Comparison of ENCODE assay signal across 1 cellular context in the genomic region with DNA sequence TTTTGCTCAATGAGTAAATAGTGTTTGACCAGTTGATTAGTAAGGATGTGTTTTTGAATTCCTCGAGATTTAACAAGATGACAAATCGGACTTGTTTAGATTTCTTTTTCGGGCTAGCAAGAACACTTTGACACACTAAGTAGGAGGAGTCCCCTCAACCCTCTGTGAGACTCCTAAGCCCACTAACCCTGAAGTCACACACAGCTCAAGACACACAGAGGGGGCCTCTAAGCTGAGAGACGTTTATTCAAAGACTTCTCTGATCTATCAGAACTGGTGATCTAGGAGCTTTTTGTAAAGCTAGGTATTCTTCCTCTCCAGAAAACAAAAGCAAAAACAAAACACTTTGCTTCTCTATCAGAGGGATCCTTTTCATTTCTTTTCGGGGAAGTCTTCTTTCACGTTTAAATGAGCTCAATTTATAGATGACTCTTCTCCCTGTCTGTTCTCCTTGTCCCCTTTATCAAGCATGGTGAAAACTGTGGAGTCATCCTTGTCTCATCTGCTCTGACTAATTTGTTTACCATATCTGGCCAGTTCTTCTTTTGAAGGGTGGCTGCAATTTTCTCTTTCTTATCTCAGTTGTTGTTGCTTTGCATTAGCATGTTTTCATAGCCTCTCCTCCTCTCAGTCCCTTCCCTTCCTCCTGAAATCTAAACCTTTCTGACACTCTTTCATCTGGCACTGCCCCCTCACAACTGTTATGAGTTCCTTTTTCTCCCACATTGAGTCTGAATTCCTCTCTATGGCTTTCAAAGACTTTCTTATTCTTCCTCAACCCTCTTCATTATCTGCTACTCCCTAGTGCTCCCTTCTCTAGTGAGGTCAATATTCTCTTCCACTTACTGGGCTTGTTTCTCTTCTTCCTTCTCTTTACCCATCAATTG.
TF ChIP-seq lines count a peak whose summit lies in the region.

No MANE protein-coding gene starts in this region.

TF ChIP-seq in K562, 482 proteins besides CTCF, POLR2A, EP300 and RAD21 (continued from another document and continues in another):
- TF ChIP-seq TSHZ1 (CRISPR knock-in tag; IDR thresholded peaks at IDR 0.05), result no peak
- TF ChIP-seq, protein P1, sequence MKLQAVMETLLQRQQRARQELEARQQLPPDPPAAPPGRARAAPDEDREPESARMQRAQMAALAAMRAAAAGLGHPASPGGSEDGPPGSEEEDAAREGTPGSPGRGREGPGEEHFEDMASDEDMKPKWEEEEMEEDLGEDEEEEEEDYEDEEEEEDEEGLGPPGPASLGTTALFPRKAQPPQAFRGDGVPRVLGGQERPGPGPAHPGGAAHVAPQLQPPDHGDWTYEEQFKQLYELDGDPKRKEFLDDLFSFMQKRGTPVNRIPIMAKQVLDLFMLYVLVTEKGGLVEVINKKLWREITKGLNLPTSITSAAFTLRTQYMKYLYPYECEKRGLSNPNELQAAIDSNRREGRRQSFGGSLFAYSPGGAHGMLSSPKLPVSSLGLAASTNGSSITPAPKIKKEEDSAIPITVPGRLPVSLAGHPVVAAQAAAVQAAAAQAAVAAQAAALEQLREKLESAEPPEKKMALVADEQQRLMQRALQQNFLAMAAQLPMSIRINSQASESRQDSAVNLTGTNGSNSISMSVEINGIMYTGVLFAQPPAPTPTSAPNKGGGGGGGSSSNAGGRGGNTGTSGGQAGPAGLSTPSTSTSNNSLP (IDR thresholded peaks at IDR 0.05; ENCODE audit: borderline replicate concordance, low read depth, low read length), result peak; percentile 93
- TF ChIP-seq L3MBTL2 (IDR thresholded peaks at IDR 0.05), result peak; percentile 68
- TF ChIP-seq DIDO1 (tag; IDR thresholded peaks at IDR 0.05; ENCODE audit: low read depth), result 0 out of 2 replicates have a peak, but pooled peaks have one; percentile 45
- 0 out of 2 replicates have a peak, but pooled peaks have one; percentile 52 for TF ChIP-seq RREB1 (CRISPR knock-in tag; IDR thresholded peaks at IDR 0.05)
- peak; percentile 54 to 80; a peak in 3 of 4 replicates for TF ChIP-seq MNT (conservative IDR thresholded peaks at IDR 0.05)
- peak; percentile 87 for TF ChIP-seq GATAD2B (IDR thresholded peaks at IDR 0.05; ENCODE audit: borderline replicate concordance)
- TF ChIP-seq PML (IDR thresholded peaks at IDR 0.05; ENCODE audit: low read length), result 0 out of 2 replicates have a peak, but pooled peaks have one; percentile 30
- peak in 1 of 2 experiments; percentile 94; a peak in 2 of 4 replicates for TF ChIP-seq HDAC1 (IDR thresholded peaks at IDR 0.05)
- TF ChIP-seq IRF1 (CRISPR knock-in tag; IDR thresholded peaks at IDR 0.05; ENCODE audit: borderline replicate concordance), result no peak
- TF ChIP-seq TAL1 (IDR thresholded peaks at IDR 0.05), result peak; percentile 66
- TF ChIP-seq SMAD2 (IDR thresholded peaks at IDR 0.05; ENCODE audit: low read depth, low read length), result no peak
- TF ChIP-seq CXXC5 (CRISPR knock-in tag; IDR thresholded peaks at IDR 0.05), result 0 out of 2 replicates have a peak, but pooled peaks have one; percentile 28
- no peak; the same call in 1 of the 2 replicates for TF ChIP-seq CUX1 (CRISPR knock-in tag; IDR thresholded peaks at IDR 0.05)
- TF ChIP-seq NEUROD1 (IDR thresholded peaks at IDR 0.05; ENCODE audit: borderline replicate concordance, low read depth, low read length, partially characterized antibody), result peak; percentile 44
- TF ChIP-seq ZEB2 (IDR thresholded peaks at IDR 0.05), result peak; percentile 87
- TF ChIP-seq, protein P2, sequence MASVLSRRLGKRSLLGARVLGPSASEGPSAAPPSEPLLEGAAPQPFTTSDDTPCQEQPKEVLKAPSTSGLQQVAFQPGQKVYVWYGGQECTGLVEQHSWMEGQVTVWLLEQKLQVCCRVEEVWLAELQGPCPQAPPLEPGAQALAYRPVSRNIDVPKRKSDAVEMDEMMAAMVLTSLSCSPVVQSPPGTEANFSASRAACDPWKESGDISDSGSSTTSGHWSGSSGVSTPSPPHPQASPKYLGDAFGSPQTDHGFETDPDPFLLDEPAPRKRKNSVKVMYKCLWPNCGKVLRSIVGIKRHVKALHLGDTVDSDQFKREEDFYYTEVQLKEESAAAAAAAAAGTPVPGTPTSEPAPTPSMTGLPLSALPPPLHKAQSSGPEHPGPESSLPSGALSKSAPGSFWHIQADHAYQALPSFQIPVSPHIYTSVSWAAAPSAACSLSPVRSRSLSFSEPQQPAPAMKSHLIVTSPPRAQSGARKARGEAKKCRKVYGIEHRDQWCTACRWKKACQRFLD (CRISPR knock-in tag; IDR thresholded peaks at IDR 0.05), result peak; percentile 75
- TF ChIP-seq, protein P3, sequence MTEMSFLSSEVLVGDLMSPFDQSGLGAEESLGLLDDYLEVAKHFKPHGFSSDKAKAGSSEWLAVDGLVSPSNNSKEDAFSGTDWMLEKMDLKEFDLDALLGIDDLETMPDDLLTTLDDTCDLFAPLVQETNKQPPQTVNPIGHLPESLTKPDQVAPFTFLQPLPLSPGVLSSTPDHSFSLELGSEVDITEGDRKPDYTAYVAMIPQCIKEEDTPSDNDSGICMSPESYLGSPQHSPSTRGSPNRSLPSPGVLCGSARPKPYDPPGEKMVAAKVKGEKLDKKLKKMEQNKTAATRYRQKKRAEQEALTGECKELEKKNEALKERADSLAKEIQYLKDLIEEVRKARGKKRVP (CRISPR knock-in tag; IDR thresholded peaks at IDR 0.05), result 0 out of 2 replicates have a peak, but pooled peaks have one; percentile 22
- TF ChIP-seq MBD2 (IDR thresholded peaks at IDR 0.05; ENCODE audit: borderline replicate concordance, low read depth), result 0 out of 2 replicates have a peak, but pooled peaks have one; percentile 37
- peak; percentile 99 for TF ChIP-seq LEF1 (IDR thresholded peaks at IDR 0.05)
- TF ChIP-seq NCOA2 (IDR thresholded peaks at IDR 0.05; ENCODE audit: partially characterized antibody in 2 of 2), result peak in 1 of 2 experiments; percentile 55
